ENCODE assay signal across 10 cellular contexts in the genomic region with DNA sequence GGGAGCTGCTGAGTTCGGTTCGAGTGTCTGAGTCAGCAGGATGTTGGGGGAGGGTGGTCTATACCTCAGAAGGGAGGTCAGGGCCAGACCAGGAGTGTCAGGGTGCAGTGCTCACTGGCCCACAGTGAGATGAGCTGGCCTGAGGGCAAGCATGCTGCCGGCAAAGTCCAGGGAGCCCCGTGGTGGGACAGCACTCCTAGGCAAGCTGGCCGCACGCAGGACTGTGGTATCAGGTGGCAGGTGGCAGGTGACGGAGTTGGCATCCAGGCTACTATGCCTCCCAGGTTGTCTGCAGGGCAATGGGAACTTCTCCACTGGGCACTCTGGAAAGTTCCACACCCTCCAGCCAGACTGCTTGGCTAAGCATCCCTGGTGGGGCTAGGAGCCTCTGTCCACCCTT. TPM values are rescaled to one million over a fixed set of nuclear protein-coding genes. Genes with fewer than 3 reads are reported as not detected.
"Had no signal": no experiment of that assay in that cellular context is flagged by ENCODE, and none has a peak within 500 bp of the region (broad histone marks: within the 10 kb centered on the region; RNA-seq: fewer than 3 reads in every experiment).

No MANE protein-coding gene starts in this region.

- H3K9me3 Mint-ChIP-seq: HFFc6 had no signal

- H3K4me3 ChIP-seq: GM23338, HAP-1, K562 had no signal

- DNase-seq: H7, HFFc6, IMR-90, KG1 had no signal

- H3K4me3 Mint-ChIP-seq: GM23338, HFFc6 had no signal

- H3K4me2 ChIP-seq: GM23338 had no signal

- H3K4me1 ChIP-seq: HAP-1 had no signal

- H2AFZ ChIP-seq: GM23338 had no signal

- H3K9me3 ChIP-seq: HAP-1 had no signal

- H3K27ac Mint-ChIP-seq: GM23338, HFFc6 had no signal

- ATAC-seq: GM23338, HCT116, K562 had no signal

- H3K36me3 ChIP-seq: HAP-1 had no signal

RNA-seq across cellular contexts. Expression of gene FGF3, which starts 4.8 kb away (rescaled TPM):
- total RNA-seq: H4, H7, HFFc6, IMR-90, K562 had no signal

RNA-seq across cellular contexts. Expression of gene FGF4, which starts 39.3 kb away (rescaled TPM):
- total RNA-seq: HFFc6, HT-29, IMR-90, K562 had no signal
